Comparison of ENCODE assay signal across 1 cellular context in genomic region chr4:53937327-53937726, GRCh38.
TF ChIP-seq lines count a peak whose summit lies in the region.

No MANE protein-coding gene starts in this region.

TF ChIP-seq in IMR-90, 13 proteins besides CTCF, POLR2A, EP300 and RAD21:
- TF ChIP-seq CEBPB (IDR thresholded peaks at IDR 0.05; ENCODE audit: low read depth, low read length) (no peak), FOS (IDR thresholded peaks at IDR 0.05; ENCODE audit: low read depth, low read length) (no peak), RCOR1 (IDR thresholded peaks at IDR 0.05; ENCODE audit: insufficient replicate concordance, low read length) (no peak), MAFK (IDR thresholded peaks at IDR 0.05; ENCODE audit: low read depth, low read length) (no peak), ELK1 (IDR thresholded peaks at IDR 0.05; ENCODE audit: borderline replicate concordance, low read depth, low read length) (no peak), BHLHE40 (IDR thresholded peaks at IDR 0.05; ENCODE audit: low read depth, low read length) (no peak)
